10 cellular contexts compared by ENCODE assay signal in the genomic region with DNA sequence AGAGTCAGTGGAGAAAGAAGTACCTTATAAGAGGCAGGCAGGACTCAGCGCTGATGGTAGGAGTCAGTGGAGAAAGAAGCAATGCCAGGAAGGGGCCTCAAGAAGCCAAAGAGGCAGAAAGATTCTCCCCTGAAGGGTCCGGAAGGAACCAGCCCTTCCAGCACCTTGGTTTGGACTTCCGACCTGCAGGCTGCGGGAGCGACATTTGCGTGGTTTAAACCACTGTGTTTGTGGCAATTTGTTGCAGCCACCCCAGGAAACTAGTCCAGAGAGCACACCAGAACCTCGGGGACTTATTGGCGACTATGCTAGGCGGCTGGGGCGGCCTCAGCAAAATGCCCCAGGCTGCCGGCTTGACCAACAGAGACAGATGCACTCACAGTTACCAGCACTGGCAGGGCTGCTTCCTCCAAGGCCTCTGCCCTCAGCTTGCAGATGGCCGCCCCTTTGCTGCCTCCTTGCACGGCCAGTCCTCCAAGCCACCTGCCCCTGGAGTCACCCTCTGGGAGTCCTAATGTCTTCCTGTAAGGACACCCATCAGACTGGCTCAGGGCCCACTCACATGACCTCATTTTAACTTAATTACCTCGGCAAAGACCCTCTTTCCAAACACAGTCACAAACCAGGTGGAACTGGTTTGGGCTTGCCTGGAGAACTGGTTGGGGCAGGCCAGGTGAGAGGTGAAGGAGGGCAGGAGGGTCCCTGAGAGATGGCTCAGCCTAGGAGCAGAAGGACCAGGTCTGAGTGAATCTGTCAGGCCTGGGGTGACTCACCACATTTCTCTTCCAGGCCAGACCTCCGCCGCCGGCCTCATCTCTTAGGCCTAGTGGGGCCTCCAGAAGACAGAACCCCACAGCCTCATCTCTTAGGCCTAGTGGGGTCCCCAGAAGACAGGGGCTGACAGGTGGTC. TPM values are rescaled to one million over a fixed set of nuclear protein-coding genes. Genes with fewer than 3 reads are reported as not detected.
DNase-seq lines count a peak whose midpoint lies in the region; ATAC-seq, FAIRE-seq and TF ChIP-seq lines count a peak whose summit lies in the region.
"Had no signal": no experiment of that assay in that cellular context is flagged by ENCODE, and none has a peak within 500 bp of the region (broad histone marks: within the 10 kb centered on the region; RNA-seq: fewer than 3 reads in every experiment).

No MANE protein-coding gene starts in this region.

- H3K36me3 Mint-ChIP-seq in nephron (ENCODE audit: low read depth) = no peaks in the 10 kb centered on the region
- no peaks in the 10 kb centered on the region for H3K36me3 Mint-ChIP-seq in activated T-helper 2 cell treated with anti-CD3 and anti-CD28 coated beads, Interferon-gamma antibody, Interleukin-2, Interleukin-4, amounts not matched to agents 10 μg/mL and 5 μg/mL and 100 μg/mL, durations not matched to agents 14 hours and 24 hours and 36 hours (ENCODE audit: low read depth)

- POLR2A ChIA-PET in K562 (lab: Yijun Ruan, JAX) = interaction anchor here (0.6 kb wide), 1 partner anchor 58 kb away, joined by 3 read pairs; no protein-coding TSS in a partner anchor
- POLR2A ChIA-PET in GM10248 (lab: Yijun Ruan, JAX) = no interaction called here

- no peak for FAIRE-seq in K562 (lab: Jason Lieb, UNC)
- FAIRE-seq: G401.6 had no signal

- no peaks in the 10 kb centered on the region for H3K9me1 ChIP-seq in K562 (ENCODE audit: control insufficient read depth, insufficient read depth, low read length)

- H3K27ac Mint-ChIP-seq in nephron = peak overlapping the region; percentile 36 to 75 (median 53)
- H3K27ac Mint-ChIP-seq in activated T-helper 2 cell treated with anti-CD3 and anti-CD28 coated beads, Interferon-gamma antibody, Interleukin-2, Interleukin-4, amounts not matched to agents 10 μg/mL and 5 μg/mL and 100 μg/mL, durations not matched to agents 14 hours and 24 hours and 36 hours = no peak overlapping the region

- no peak overlapping the region for H3K4me3 ChIP-seq in K562

- intact Hi-C loops in K562 (cut with micrococcal nuclease) = no loop called here
- intact Hi-C loops in activated T-helper 2 cell treated with anti-CD3 and anti-CD28 coated beads, Interferon-gamma antibody, Interleukin-2, Interleukin-4, amounts not matched to agents 10 μg/mL and 5 μg/mL and 100 μg/mL, durations not matched to agents 14 hours and 24 hours and 36 hours (cut with micrococcal nuclease) = loop anchor here (10.0 kb wide), 1 partner anchor 256 kb away; no protein-coding TSS in a partner anchor

- TF ChIP-seq EP300 in K562 (IDR thresholded peaks at IDR 0.05; ENCODE audit: low read length) = no peak

- no peak for TF ChIP-seq RAD21 in K562 (CRISPR knock-in tag; conservative IDR thresholded peaks at IDR 0.05 in 1 of 2, IDR thresholded peaks at IDR 0.05 in 1 of 2)

- no peak for TF ChIP-seq POLR2A in K562 (conservative IDR thresholded peaks at IDR 0.05)

- DNase-seq in COLO668 (lab: John Stamatoyannopoulos, UW; ENCODE audit: unreplicated experiment) (peak; percentile 39), M059J (ENCODE audit: low read depth) (peak; percentile 70), K562 (ENCODE audit: extremely low read depth in 1 of 4, low spot score in 3 of 4) (peak in 1 of 4 experiments; percentile 47), GM10248 (ENCODE audit: extremely low spot score) (no peak), activated gamma-delta T cell (lab: John Stamatoyannopoulos, UW) (no peak)
- no peak for DNase-seq in activated T-helper 2 cell treated with anti-CD3 and anti-CD28 coated beads, Interferon-gamma antibody, Interleukin-2, Interleukin-4, amounts not matched to agents 10 μg/mL and 5 μg/mL and 100 μg/mL, durations not matched to agents 14 hours and 24 hours and 36 hours (ENCODE audit: low spot score)

- no peak overlapping the region for H3K27ac ChIP-seq in K562 (ENCODE audit: extremely low read depth, low read depth, low read length)

- no peak overlapping the region; the same call in 1 of the 2 replicates for H3K4me2 ChIP-seq in K562 (ENCODE audit: insufficient read depth, low read length)

- no peaks in the 10 kb centered on the region for H3K27me3 ChIP-seq in K562 (ENCODE audit: control insufficient read depth in 2 of 2, insufficient read depth in 2 of 2, low read length in 2 of 2)

- 71% methylated on average over 17 of the region's 17 CpGs for WGBS in K562 (ENCODE audit: insufficient coverage, low coverage, missing lambda C conversion rate)

- peaks cover 29% of the 10 kb centered on the region for H3K4me1 Mint-ChIP-seq in nephron
- H3K4me1 Mint-ChIP-seq in activated T-helper 2 cell treated with anti-CD3 and anti-CD28 coated beads, Interferon-gamma antibody, Interleukin-2, Interleukin-4, amounts not matched to agents 10 μg/mL and 5 μg/mL and 100 μg/mL, durations not matched to agents 14 hours and 24 hours and 36 hours (ENCODE audit: low read depth) = peaks cover 30% of the 10 kb centered on the region

- no peaks in the 10 kb centered on the region for H3K9me3 ChIP-seq in K562 (replicated peaks; ENCODE audit: control insufficient read depth, insufficient read depth, low read depth, low read length)

- ATAC-seq in K562 = no peak
- ATAC-seq in GM21737 (IDR thresholded peaks at IDR 0.05; ENCODE audit: unreplicated experiment) = no peak

- H3K9ac ChIP-seq in K562 (ENCODE audit: insufficient read depth in 1 of 2, low read depth in 2 of 2, low read length in 2 of 2) = peak overlapping the region in 1 of 2 experiments; percentile 61; a peak in 2 of 4 replicates

- H3K79me2 ChIP-seq in K562 (ENCODE audit: control insufficient read depth, insufficient read depth, low read length) = no peaks in the 10 kb centered on the region

- H3K4me1 ChIP-seq in K562 (replicated peaks in 1 of 2; ENCODE audit: control insufficient read depth in 2 of 2, insufficient read depth in 2 of 2, low read length in 2 of 2) = peaks cover 66 to 74% of the 10 kb centered on the region in 2 experiments

- H4K20me1 ChIP-seq in K562 (replicated peaks; ENCODE audit: control insufficient read depth, insufficient read depth, low read length) = no peaks in the 10 kb centered on the region

- in situ Hi-C loops in K562 (cut with MboI) = no loop called here

- CTCF ChIA-PET in K562 (lab: Yijun Ruan, JAX; ENCODE audit: low intra/inter-chr PET ratio) = no interaction called here
- CTCF ChIA-PET in GM10248 (lab: Yijun Ruan, JAX) = interaction anchor here (1.0 kb wide), 1 partner anchor 15 kb away, joined by 3 read pairs; no protein-coding TSS in a partner anchor

- no TSS peak for BruUV-seq in K562 (replicated peaks; lab: Mats Ljungman, UMichigan)

- peak overlapping the region; percentile 5; the same call in 1 of the 2 replicates for H2AFZ ChIP-seq in K562 (ENCODE audit: low read depth, low read length)

- H3K9me3 Mint-ChIP-seq in nephron = peaks cover 1% of the 10 kb centered on the region
- H3K9me3 Mint-ChIP-seq in activated T-helper 2 cell treated with anti-CD3 and anti-CD28 coated beads, Interferon-gamma antibody, Interleukin-2, Interleukin-4, amounts not matched to agents 10 μg/mL and 5 μg/mL and 100 μg/mL, durations not matched to agents 14 hours and 24 hours and 36 hours = no peaks in the 10 kb centered on the region

- no peak overlapping the region for H3K4me3 Mint-ChIP-seq in nephron
- no peak overlapping the region for H3K4me3 Mint-ChIP-seq in activated T-helper 2 cell treated with anti-CD3 and anti-CD28 coated beads, Interferon-gamma antibody, Interleukin-2, Interleukin-4, amounts not matched to agents 10 μg/mL and 5 μg/mL and 100 μg/mL, durations not matched to agents 14 hours and 24 hours and 36 hours (ENCODE audit: low read depth)

- H3K36me3 ChIP-seq in K562 (ENCODE audit: control insufficient read depth, insufficient read depth, low read length) = no peaks in the 10 kb centered on the region

- H3K27me3 Mint-ChIP-seq in nephron (ENCODE audit: low read depth) = no peaks in the 10 kb centered on the region
- peaks cover 4% of the 10 kb centered on the region for H3K27me3 Mint-ChIP-seq in activated T-helper 2 cell treated with anti-CD3 and anti-CD28 coated beads, Interferon-gamma antibody, Interleukin-2, Interleukin-4, amounts not matched to agents 10 μg/mL and 5 μg/mL and 100 μg/mL, durations not matched to agents 14 hours and 24 hours and 36 hours (ENCODE audit: low read depth)

- TF ChIP-seq CTCF in K562 (IDR thresholded peaks at IDR 0.05 in 2 of 3, conservative IDR thresholded peaks at IDR 0.05 in 1 of 3; ENCODE audit: insufficient read depth in 2 of 3, low read depth in 1 of 3, low read length in 3 of 3) (no peak), nephron (IDR thresholded peaks at IDR 0.05; ENCODE audit: unreplicated experiment in 3 of 3) (no peak), GM10248 (IDR thresholded peaks at IDR 0.05; ENCODE audit: control extremely low read depth, extremely low read depth, low read depth, missing control alignments) (no peak)

RNA-seq across cellular contexts. Expression of a gene that starts 26.1 kb away (rescaled TPM):
- total RNA-seq in M059J (2014; rRNA removed; shearing (Covaris generic)) = not detected in 2 replicates
- total RNA-seq in K562 (2011; cell fraction: chromatin; rRNA removed; ENCODE audit: low replicate concordance) = not detected in 2 replicates
- not detected in 2 replicates for total RNA-seq in K562 (2011; cell fraction: nucleolus; rRNA removed)
- not detected in 2 replicates for total RNA-seq in K562 (2011; cell fraction: nucleoplasm; rRNA removed)
- total RNA-seq in K562 (2014; rRNA removed) (not detected in 2 replicates), K562 (2014; rRNA removed; fragmentation: Illumina TruSeq; extraction: Trizol) (not detected in 2 replicates), K562 (2015; rRNA removed; fragmentation: Illumina TruSeq; extraction: Trizol) (not detected in 2 replicates), K562 (2021) (not detected in 2 replicates)
- polyA plus RNA-seq in K562 (2011; rRNA removed) (not detected in 2 replicates), K562 (2014; fragmentation: Illumina TruSeq; extraction: Trizol) (not detected in 2 replicates), K562 (2014; fragmentation: Nextera tagmentation; extraction: Ambion mirVana) (not detected), K562 (2014; rRNA removed) (not detected in 2 replicates)
- not detected in 2 replicates for polyA plus RNA-seq in K562 (2011; cell fraction: cytosol; rRNA removed)
- polyA plus RNA-seq in K562 (2011; cell fraction: nucleus; rRNA removed) = not detected in 2 replicates
- not detected in 2 replicates for polyA plus RNA-seq in K562 (2012)
- polyA minus RNA-seq in K562 (2011; rRNA and poly(A)+ RNA removed) = not detected in 2 replicates
- polyA minus RNA-seq in K562 (2011; cell fraction: cytosol; rRNA and poly(A)+ RNA removed) = not detected in 2 replicates
- not detected in 2 replicates for polyA minus RNA-seq in K562 (2011; cell fraction: nucleus; rRNA and poly(A)+ RNA removed)
- total RNA-seq in activated T-helper 2 cell treated with anti-CD3 and anti-CD28 coated beads, Interferon-gamma antibody, Interleukin-2, Interleukin-4, amounts not matched to agents 10 μg/mL and 5 μg/mL and 100 μg/mL, durations not matched to agents 14 hours and 24 hours and 36 hours = not detected in 2 replicates
- total RNA-seq: activated CD8-positive, alpha-beta T cell treated with anti-CD3 and anti-CD28 coated beads, Interleukin-2, amount 10 ng/mL, durations not matched to agents 7 days and 5 days had no signal

RNA-seq across cellular contexts. Expression of a gene that starts 51.5 kb away (rescaled TPM):
- not detected in 2 replicates for total RNA-seq in M059J (2014; rRNA removed; shearing (Covaris generic))
- not detected in 2 replicates for total RNA-seq in K562 (2011; cell fraction: chromatin; rRNA removed; ENCODE audit: low replicate concordance)
- total RNA-seq in K562 (2011; cell fraction: nucleolus; rRNA removed) = not detected in 2 replicates
- total RNA-seq in K562 (2011; cell fraction: nucleoplasm; rRNA removed) = not detected in 2 replicates
- total RNA-seq in K562 (2014; rRNA removed) (not detected in 2 replicates), K562 (2014; rRNA removed; fragmentation: Illumina TruSeq; extraction: Trizol) (not detected in 2 replicates), K562 (2015; rRNA removed; fragmentation: Illumina TruSeq; extraction: Trizol) (not detected in 2 replicates), K562 (2021) (not detected in 2 replicates)
- polyA plus RNA-seq in K562 (2011; rRNA removed) (not detected in 2 replicates), K562 (2014; fragmentation: Illumina TruSeq; extraction: Trizol) (not detected in 2 replicates), K562 (2014; fragmentation: Nextera tagmentation; extraction: Ambion mirVana) (not detected), K562 (2014; rRNA removed) (not detected in 2 replicates)
- not detected in 2 replicates for polyA plus RNA-seq in K562 (2011; cell fraction: cytosol; rRNA removed)
- polyA plus RNA-seq in K562 (2011; cell fraction: nucleus; rRNA removed) = not detected in 2 replicates
- not detected in 2 replicates for polyA plus RNA-seq in K562 (2012)
- not detected in 2 replicates for polyA minus RNA-seq in K562 (2011; rRNA and poly(A)+ RNA removed)
- polyA minus RNA-seq in K562 (2011; cell fraction: cytosol; rRNA and poly(A)+ RNA removed) = not detected in 2 replicates
- not detected in 2 replicates for polyA minus RNA-seq in K562 (2011; cell fraction: nucleus; rRNA and poly(A)+ RNA removed)
- not detected in 2 replicates for total RNA-seq in activated T-helper 2 cell treated with anti-CD3 and anti-CD28 coated beads, Interferon-gamma antibody, Interleukin-2, Interleukin-4, amounts not matched to agents 10 μg/mL and 5 μg/mL and 100 μg/mL, durations not matched to agents 14 hours and 24 hours and 36 hours
- total RNA-seq: activated CD8-positive, alpha-beta T cell treated with anti-CD3 and anti-CD28 coated beads, Interleukin-2, amount 10 ng/mL, durations not matched to agents 7 days and 5 days had no signal

Comparison
In these comparisons a context has a peak if more than half of its experiments do, and no peak if none do; other contexts are left out.
1. DNase-seq: peak in COLO668 (single experiment) and M059J (single experiment); none in GM10248 (single experiment), activated T-helper 2 cell treated with anti-CD3 and anti-CD28 coated beads, Interferon-gamma antibody, Interleukin-2, Interleukin-4, amounts not matched to agents 10 μg/mL and 5 μg/mL and 100 μg/mL, durations not matched to agents 14 hours and 24 hours and 36 hours (single experiment) and activated gamma-delta T cell (single experiment).